Comparison of ENCODE assay signal across 8 cellular contexts in the genomic region with DNA sequence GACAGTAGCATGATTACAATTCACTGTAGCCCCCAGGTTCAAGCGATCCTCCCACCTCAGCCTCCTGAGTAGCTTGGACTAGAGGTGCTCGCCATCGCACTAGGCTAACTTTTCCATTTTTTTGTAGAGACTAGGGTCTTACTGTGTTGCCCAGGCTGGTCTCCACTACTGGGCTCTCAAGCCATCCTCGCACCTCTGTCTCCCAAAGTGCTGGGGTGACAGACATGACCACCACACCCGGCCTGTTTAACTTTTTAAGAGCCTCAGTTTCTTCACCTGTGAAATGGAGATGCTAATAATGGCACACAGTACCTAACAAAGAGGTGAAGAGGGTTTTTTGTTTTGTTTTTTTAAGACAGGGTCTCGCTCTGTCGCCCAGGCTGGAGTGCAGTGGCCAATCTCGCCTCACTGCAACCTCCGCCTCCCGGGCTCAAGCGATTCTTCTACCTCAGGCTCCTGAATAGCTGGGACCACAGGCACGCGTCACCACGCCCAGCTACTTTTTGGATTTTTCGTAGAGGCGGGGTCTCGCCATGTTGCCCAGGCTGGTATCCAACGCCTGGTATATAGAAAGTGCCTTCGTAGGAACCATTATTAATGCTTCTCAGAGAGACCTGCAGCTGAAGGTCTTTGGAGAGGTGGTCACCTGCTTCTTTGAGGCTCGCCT. TPM values are rescaled to one million over a fixed set of nuclear protein-coding genes. Genes with fewer than 3 reads are reported as not detected.
DNase-seq lines count a peak whose midpoint lies in the region; ATAC-seq, FAIRE-seq and TF ChIP-seq lines count a peak whose summit lies in the region.

No MANE protein-coding gene starts in this region.

- peak overlapping the region; percentile 98 for H2AFZ ChIP-seq in fibroblast of lung (ENCODE audit: low read length)

- peaks cover 44 to 53% (median 50%) of the 10 kb centered on the region in 3 donors for H3K4me1 Mint-ChIP-seq in T-cell

- H3K9me3 ChIP-seq in fibroblast of lung (ENCODE audit: control insufficient read depth, insufficient read depth, low read depth, low read length), result no peaks in the 10 kb centered on the region

- TF ChIP-seq CTCF in fibroblast of lung (conservative IDR thresholded peaks at IDR 0.05 in 1 of 2, IDR thresholded peaks at IDR 0.05 in 1 of 2; ENCODE audit: low read depth in 1 of 2, low read length in 2 of 2), result no peak

- H3K27me3 ChIP-seq in fibroblast of lung (ENCODE audit: control insufficient read depth, insufficient read depth, low read length), result no peaks in the 10 kb centered on the region

- H3K36me3 Mint-ChIP-seq in T-cell, result peaks cover 3% of the 10 kb centered on the region

- H3K4me2 ChIP-seq in fibroblast of lung (ENCODE audit: extremely low read depth, insufficient read depth, low read length), result peak overlapping the region; percentile 90

- H3K27ac Mint-ChIP-seq in T-cell, result peak overlapping the region; percentile 97 to 99

- FAIRE-seq in GM12892 (lab: Jason Lieb, UNC), result no peak

- no peaks in the 10 kb centered on the region for H3K36me3 ChIP-seq in fibroblast of lung (ENCODE audit: control insufficient read depth, insufficient read depth, low read length)

- peak overlapping the region; percentile 96 to 98 (median 97) for H3K4me3 Mint-ChIP-seq in T-cell

- no peaks in the 10 kb centered on the region for H3K27me3 Mint-ChIP-seq in T-cell

- H3K9ac ChIP-seq in fibroblast of lung (ENCODE audit: insufficient read depth, low read length), result peak overlapping the region; percentile 100

- H3K79me2 ChIP-seq in fibroblast of lung (ENCODE audit: control insufficient read depth, insufficient read depth, low read length), result peaks cover 2% of the 10 kb centered on the region

- peak overlapping the region; percentile 76 to 95 (median 88) for H3K4me3 ChIP-seq in fibroblast of lung (replicated peaks in 1 of 4; ENCODE audit: control extremely low read depth in 1 of 4, insufficient read depth in 1 of 4, low read depth in 3 of 4, low read length in 4 of 4)

- peaks cover 3% of the 10 kb centered on the region for H3K4me1 ChIP-seq in fibroblast of lung (ENCODE audit: control insufficient read depth, extremely low read depth, insufficient read depth, low read length)

- CTCF ChIA-PET in T-cell (lab: Charles Lee), result interaction anchor here (1.1 to 1.7 kb wide), 8 partner anchors 17 to 376 kb away, joined by 3 to 14 read pairs (median 4); a partner anchor contains a TSS

- H4K20me1 ChIP-seq in fibroblast of lung (ENCODE audit: control insufficient read depth, extremely low read depth, insufficient read depth, low read length), result no peaks in the 10 kb centered on the region

- POLR2A ChIA-PET in T-cell (lab: Charles Lee), result interaction anchor here (0.7 to 1.4 kb wide), 4 partner anchors 19 to 550 kb away, joined by 4 to 23 read pairs (median 8); a partner anchor contains a TSS

- peak overlapping the region; percentile 100 for H3K27ac ChIP-seq in fibroblast of lung (ENCODE audit: insufficient read depth, low read length)

- DNase-seq in T-cell (no peak), fibroblast of lung (ENCODE audit: low read depth in 2 of 2) (no peak), retina (peak; percentile 32), KG1 (lab: John Stamatoyannopoulos, UW) (no peak), GM12892 (ENCODE audit: insufficient read length) (no peak)

- no peaks in the 10 kb centered on the region for H3K9me3 Mint-ChIP-seq in T-cell

- ATAC-seq in GM18867 (IDR thresholded peaks at IDR 0.05; ENCODE audit: unreplicated experiment) (peak; percentile 4), T-cell (replicated peaks in 1 of 4) (no peak), HG03039 (IDR thresholded peaks at IDR 0.05; ENCODE audit: unreplicated experiment) (no peak), HG02885 (IDR thresholded peaks at IDR 0.05; ENCODE audit: poor library complexity, unreplicated experiment) (no peak)

- TF ChIP-seq POLR2A in GM12892 (IDR thresholded peaks at IDR 0.05; ENCODE audit: low read depth, low read length), result no peak

RNA-seq across cellular contexts. Expression of a gene that starts 0.6 kb away (rescaled TPM):
- 10 to 100 TPM; 12.6 to 24.9 (median 22.4) TPM for total RNA-seq in T-cell
- total RNA-seq in fibroblast of lung, result 8.5 and 10.1 TPM in 2 replicates
- polyA plus RNA-seq in fibroblast of lung, result 25.1 and 33.5 TPM in 2 replicates
- 41.0 and 59.5 TPM in 2 replicates for polyA plus RNA-seq in fibroblast of lung (2012)
- polyA minus RNA-seq in fibroblast of lung (ENCODE audit: low replicate concordance), result 16.2 and 17.3 TPM in 2 replicates
- 72.2 TPM for polyA plus RNA-seq in GM12892 (2012; ENCODE audit: missing spikeins)

RNA-seq across cellular contexts. Expression of a gene that starts 20.0 kb away (rescaled TPM):
- total RNA-seq in T-cell (100 to 1,000 TPM; 299 to 450 (median 328) TPM), fibroblast of lung (106 and 113 TPM in 2 replicates)
- polyA plus RNA-seq in fibroblast of lung, result 21.1 and 32.8 TPM in 2 replicates
- polyA plus RNA-seq in fibroblast of lung (2012), result 34.4 and 51.1 TPM in 2 replicates
- 35.8 and 41.1 TPM in 2 replicates for polyA minus RNA-seq in fibroblast of lung (ENCODE audit: low replicate concordance)
- 23.3 TPM for polyA plus RNA-seq in GM12892 (2012; ENCODE audit: missing spikeins)

RNA-seq across cellular contexts. Expression of a gene that starts 25.7 kb away (rescaled TPM):
- total RNA-seq in T-cell (10 to 100 TPM; 36.0 to 70.8 (median 68.5) TPM), fibroblast of lung (19.3 and 28.1 TPM in 2 replicates)
- polyA plus RNA-seq in fibroblast of lung, result 15.3 and 17.4 TPM in 2 replicates
- 12.5 and 17.2 TPM in 2 replicates for polyA plus RNA-seq in fibroblast of lung (2012)
- 18.3 and 28.6 TPM in 2 replicates for polyA minus RNA-seq in fibroblast of lung (ENCODE audit: low replicate concordance)
- polyA plus RNA-seq in GM12892 (2012; ENCODE audit: missing spikeins), result 18.6 TPM

RNA-seq across cellular contexts. Expression of a gene that starts 34.7 kb away (rescaled TPM):
- total RNA-seq in T-cell (10 to 100 TPM; 61.3 to 88.2 (median 76.8) TPM), fibroblast of lung (220 and 245 TPM in 2 replicates)
- 277 and 289 TPM in 2 replicates for polyA plus RNA-seq in fibroblast of lung
- polyA plus RNA-seq in fibroblast of lung (2012), result 261 and 301 TPM in 2 replicates
- polyA minus RNA-seq in fibroblast of lung (ENCODE audit: low replicate concordance), result 433 and 499 TPM in 2 replicates
- polyA plus RNA-seq in GM12892 (2012; ENCODE audit: missing spikeins), result 15.3 TPM

RNA-seq across cellular contexts. Expression of a gene that starts 38.6 kb away (rescaled TPM):
- total RNA-seq in T-cell (10 to 100 TPM in 4 of 5 donors, 1 to 10 TPM in 1; 7.9 to 11.8 (median 10.3) TPM), fibroblast of lung (23.9 and 40.3 TPM in 2 replicates)
- polyA plus RNA-seq in fibroblast of lung, result 55.4 and 176 TPM in 2 replicates
- polyA plus RNA-seq in fibroblast of lung (2012), result 38.8 and 114 TPM in 2 replicates
- 4.0 and 38.8 TPM in 2 replicates for polyA minus RNA-seq in fibroblast of lung (ENCODE audit: low replicate concordance)
- polyA plus RNA-seq in GM12892 (2012; ENCODE audit: missing spikeins), result 182 TPM
